ENCODE assay signal across 19 cellular contexts in genomic region chr11:2204361-2205213, GRCh38. TPM values are rescaled to one million over a fixed set of nuclear protein-coding genes. Genes with fewer than 3 reads are reported as not detected.
A peak's percentile ranks its signal among the peaks of the same experiment; 100 is the strongest.
DNase-seq lines count a peak whose midpoint lies in the region; ATAC-seq and TF ChIP-seq lines count a peak whose summit lies in the region.
"Had no signal": no experiment of that assay in that cellular context is flagged by ENCODE, and none has a peak within 500 bp of the region (broad histone marks: within the 10 kb centered on the region; RNA-seq: fewer than 3 reads in every experiment).

No MANE protein-coding gene starts in this region.

- peaks cover 4% of the 10 kb centered on the region for H3K4me1 Mint-ChIP-seq in type B pancreatic cell (ENCODE audit: unreplicated experiment)
- H3K4me1 Mint-ChIP-seq: activated B cell treated with CpG ODN at 0.5 μM for 24 hours; naive thymus-derived CD8-positive, alpha-beta T cell had no signal

- H3K4me3 Mint-ChIP-seq in type B pancreatic cell: no peak overlapping the region
- H3K4me3 Mint-ChIP-seq: activated B cell treated with CpG ODN at 0.5 μM for 24 hours; naive thymus-derived CD8-positive, alpha-beta T cell; T-helper 1 cell treated with Interleukin-12 subunit alpha and Interleukin-12 subunit beta and Interleukin-4 antibody, amounts not matched to agents 30 μg/mL and 1 μg/mL, for 36 hours had no signal

- peak; percentile 20 for DNase-seq in Right ventricle myocardium superior
- no peak for DNase-seq in left ventricle myocardium superior
- peak in 3 of 4 donors; percentile 4 to 9 (median 4) for DNase-seq in body of pancreas
- peak; percentile 36 for DNase-seq in lower lobe of right lung
- DNase-seq in type B pancreatic cell (ENCODE audit: extremely low spot score, unreplicated experiment): peak; percentile 68
- DNase-seq in stimulated activated CD4-positive, alpha-beta T cell treated with anti-CD3 and anti-CD28 coated beads, Interleukin-4, amount 100 ng/mL, for 4 hours: no peak
- DNase-seq in COLO829 (ENCODE audit: low spot score): no peak
- no peak for DNase-seq in SKM-1 treated with dmso at 0.1 percent for 144 hours (lab: John Stamatoyannopoulos, UW; ENCODE audit: unreplicated experiment)
- DNase-seq: activated B cell treated with CpG ODN at 0.5 μM for 24 hours, caudate nucleus, foreskin keratinocyte, NCI-H146, NCI-H226 had no signal

- ATAC-seq in Right ventricle myocardium superior (ENCODE audit: poor library complexity) (no peak), left ventricle myocardium superior (no peak), body of pancreas (no peak), lower lobe of right lung (no peak)
- ATAC-seq: foreskin keratinocyte; naive thymus-derived CD8-positive, alpha-beta T cell had no signal

- no peaks in the 10 kb centered on the region for H3K27me3 Mint-ChIP-seq in type B pancreatic cell
- H3K27me3 Mint-ChIP-seq: naive thymus-derived CD8-positive, alpha-beta T cell had no signal

- no peak overlapping the region for H3K27ac Mint-ChIP-seq in type B pancreatic cell
- H3K27ac Mint-ChIP-seq: activated B cell treated with CpG ODN at 0.5 μM for 24 hours; naive thymus-derived CD8-positive, alpha-beta T cell; T-helper 1 cell treated with Interleukin-12 subunit alpha and Interleukin-12 subunit beta and Interleukin-4 antibody, amounts not matched to agents 30 μg/mL and 1 μg/mL, for 36 hours had no signal

- H3K27me3 ChIP-seq in body of pancreas (no peaks in the 10 kb centered on the region), lower lobe of right lung (ENCODE audit: low read depth) (no peaks in the 10 kb centered on the region)

- H3K4me1 ChIP-seq in body of pancreas (peaks cover 32% of the 10 kb centered on the region), lower lobe of right lung (peaks cover 7% of the 10 kb centered on the region)

- H3K4me3 ChIP-seq in body of pancreas (no peak overlapping the region), lower lobe of right lung (no peak overlapping the region)

- intact Hi-C loops in Right ventricle myocardium superior (cut with DNase I) (no loop called here), left ventricle myocardium superior (cut with micrococcal nuclease) (no loop called here), body of pancreas (cut with DNase I) (no loop called here), lower lobe of right lung (cut with DNase I) (no loop called here)

- H3K36me3 ChIP-seq in body of pancreas (replicated peaks in 1 of 2; ENCODE audit: insufficient read depth in 1 of 2, low read depth in 2 of 2) (no peaks in the 10 kb centered on the region), lower lobe of right lung (no peaks in the 10 kb centered on the region)

- no peaks in the 10 kb centered on the region for H3K36me3 Mint-ChIP-seq in type B pancreatic cell

- TF ChIP-seq CTCF in body of pancreas (IDR thresholded peaks at IDR 0.05): no peak
- no peak for TF ChIP-seq CTCF in lower lobe of right lung (IDR thresholded peaks at IDR 0.05)
- TF ChIP-seq CTCF in type B pancreatic cell (conservative IDR thresholded peaks at IDR 0.05): no peak

- H3K27ac ChIP-seq in body of pancreas (no peak overlapping the region), lower lobe of right lung (no peak overlapping the region)
- H3K27ac ChIP-seq: foreskin keratinocyte had no signal

- no peak for TF ChIP-seq POLR2A in body of pancreas (IDR thresholded peaks at IDR 0.05)

- H3K9me3 ChIP-seq in body of pancreas (no peaks in the 10 kb centered on the region), lower lobe of right lung (no peaks in the 10 kb centered on the region)

- peaks cover 5% of the 10 kb centered on the region for H3K9me3 Mint-ChIP-seq in type B pancreatic cell
- H3K9me3 Mint-ChIP-seq: T-helper 1 cell treated with Interleukin-12 subunit alpha and Interleukin-12 subunit beta and Interleukin-4 antibody, amounts not matched to agents 30 μg/mL and 1 μg/mL, for 36 hours had no signal

- 82% methylated on average over 3 to 21 of the region's 21 CpGs for WGBS in body of pancreas, 2 donors

RNA-seq across cellular contexts. Expression of gene TH, which starts 33.0 kb away (rescaled TPM):
- total RNA-seq in Right ventricle myocardium superior (not detected), left ventricle myocardium superior (not detected), body of pancreas (under 1 TPM in 1 of 2 donors, not detected in 1; 0.66 TPM), lower lobe of right lung (not detected), type B pancreatic cell (ENCODE audit: low replicate concordance) (2.2 and 11.1 TPM in 2 replicates)
- total RNA-seq: activated B cell treated with CpG ODN at 0.5 μM for 24 hours; endothelial cell of umbilical vein; HT1080; naive thymus-derived CD8-positive, alpha-beta T cell had no signal

RNA-seq across cellular contexts. Expression of gene INS, which starts 43.6 kb away (rescaled TPM):
- not detected for total RNA-seq in Right ventricle myocardium superior
- total RNA-seq in left ventricle myocardium superior: not detected
- over 10,000 TPM in 1 of 2 donors, 1,000 to 10,000 TPM in 1; 1,947 to 16,276 TPM for total RNA-seq in body of pancreas
- total RNA-seq in lower lobe of right lung: not detected
- 1,584 and 3,976 TPM in 2 replicates for total RNA-seq in type B pancreatic cell (ENCODE audit: low replicate concordance)
- total RNA-seq: activated B cell treated with CpG ODN at 0.5 μM for 24 hours; endothelial cell of umbilical vein; foreskin keratinocyte; HT1080; lower leg skin; naive thymus-derived CD8-positive, alpha-beta T cell; temporal lobe had no signal

Comparison
In these comparisons a context has a peak if more than half of its experiments do, and no peak if none do; other contexts are left out.
1. DNase-seq: peak in Right ventricle myocardium superior (single experiment), body of pancreas (3 of 4), lower lobe of right lung (single experiment) and type B pancreatic cell (single experiment); none in left ventricle myocardium superior (single experiment), stimulated activated CD4-positive, alpha-beta T cell treated with anti-CD3 and anti-CD28 coated beads, Interleukin-4, amount 100 ng/mL, for 4 hours (0 of 2), COLO829 (single experiment) and SKM-1 treated with dmso at 0.1 percent for 144 hours (single experiment).
2. RNA of gene INS, which starts 43.6 kb away (total RNA-seq): 1,947 to 16,276 TPM in body of pancreas and 1,584 to 3,976 TPM in type B pancreatic cell; not detected in Right ventricle myocardium superior (single experiment), not detected in left ventricle myocardium superior (single experiment) and not detected in lower lobe of right lung (single experiment); every median in the first group is over 1,000 times any median in the second.